ENCODE assay signal across 8 cellular contexts in genomic region chr1:45583666-45584350, GRCh38. TPM values are rescaled to one million over a fixed set of nuclear protein-coding genes. Genes with fewer than 3 reads are reported as not detected.
DNase-seq lines count a peak whose midpoint lies in the region; ATAC-seq and TF ChIP-seq lines count a peak whose summit lies in the region.

NASP (plus strand) TSS chr1:45584041; CDS start chr1:45584147, 106 bp downstream.

- H3K27ac Mint-ChIP-seq in T-cell (peak within 1 kb of the TSS; percentile 98 to 99), type B pancreatic cell (peak within 1 kb of the TSS; percentile 100)

- peak within 1 kb of the TSS; percentile 87 for H3K9ac ChIP-seq in adipocyte (ENCODE audit: low read length)

- H3K27me3 Mint-ChIP-seq in T-cell = no peaks in the 10 kb centered on the region
- no peaks in the 10 kb centered on the region for H3K27me3 Mint-ChIP-seq in type B pancreatic cell

- H3K36me3 Mint-ChIP-seq in T-cell (no peaks in the 10 kb centered on the region), type B pancreatic cell (peaks cover under 1% of the 10 kb centered on the region)

- CTCF ChIA-PET in T-cell (lab: Charles Lee) = interaction anchor here in 1 of 2 donors (0.5 to 2.2 kb wide), 11 partner anchors 11 to 663 kb away, joined by 3 to 12 read pairs (median 4); partner anchors contain the start of genes CCDC163, MMACHC, MUTYH and PRDX1

- peaks cover 16% of the 10 kb centered on the region for H3K4me1 ChIP-seq in adipocyte (ENCODE audit: control insufficient read depth, insufficient read depth, low read length)
- H3K4me1 ChIP-seq in heart left ventricle = peaks cover 0 to 37% (median 18%) of the 10 kb centered on the region in 12 donors

- no peak for TF ChIP-seq CTCF in GM13976 (IDR thresholded peaks at IDR 0.05; ENCODE audit: borderline replicate concordance, control extremely low read depth, extremely low read depth, insufficient read depth, missing control alignments)
- peak in 1 of 12 donors; percentile 15 for TF ChIP-seq CTCF in heart left ventricle (IDR thresholded peaks at IDR 0.05)
- TF ChIP-seq CTCF in type B pancreatic cell (conservative IDR thresholded peaks at IDR 0.05) = no peak

- peak within 1 kb of the TSS; percentile 81 to 96 (median 92) for H3K27ac ChIP-seq in heart left ventricle

- H3K4me3 ChIP-seq in adipocyte (ENCODE audit: low read length) (peak within 1 kb of the TSS; percentile 95), heart left ventricle (peak within 1 kb of the TSS; percentile 78 to 99 (median 93))

- no peaks in the 10 kb centered on the region for H3K9me3 ChIP-seq in adipocyte (ENCODE audit: control insufficient read depth, low read length)
- no peaks in the 10 kb centered on the region for H3K9me3 ChIP-seq in heart left ventricle

- H3K9me3 Mint-ChIP-seq in T-cell (no peaks in the 10 kb centered on the region), type B pancreatic cell (no peaks in the 10 kb centered on the region)

- intact Hi-C loops in heart left ventricle (cut with DNase I) = loop anchor here in 6 of 10 donors (1.0 to 10.0 kb wide), 4 partner anchors 84 to 218 kb away; partner anchors contain the start of genes GPBP1L1 (in 6 of the 6), TMEM69 (in 6 of the 6), CCDC163 (in 1 of the 6) and MAST2 (in 1 of the 6)
- intact Hi-C loops in posterior vena cava (cut with DNase I) = loop anchor here in 1 of 2 donors (1.0 kb wide), 1 partner anchor 12 kb away; no protein-coding TSS in a partner anchor

- peak in 1 of 2 donors; percentile 87 for TF ChIP-seq POLR2A in heart left ventricle (IDR thresholded peaks at IDR 0.05)

- peak; percentile 88 for DNase-seq in GM13976 (ENCODE audit: low spot score)
- peak; percentile 82 for DNase-seq in NCI-H1436 (lab: John Stamatoyannopoulos, UW)
- peak; percentile 80 to 97 (median 89) for DNase-seq in T-cell
- DNase-seq in adipocyte (ENCODE audit: low read depth) = peak; percentile 91
- peak; percentile 89 to 93 (median 90) for DNase-seq in heart left ventricle
- peak; percentile 96 for DNase-seq in posterior vena cava (ENCODE audit: low spot score)
- DNase-seq in type B pancreatic cell (ENCODE audit: extremely low spot score, unreplicated experiment) = peak; percentile 92

- H3K4me1 Mint-ChIP-seq in T-cell (peaks cover 31 to 41% (median 33%) of the 10 kb centered on the region in 3 donors), type B pancreatic cell (ENCODE audit: unreplicated experiment) (peaks cover 7% of the 10 kb centered on the region)

- 0 to 1% (median 0%) methylated on average over 21 to 40 of the region's 41 CpGs for WGBS in heart left ventricle, 4 donors

- ATAC-seq in HG02798 (IDR thresholded peaks at IDR 0.05; ENCODE audit: poor library complexity, unreplicated experiment) (peak; percentile 57), T-cell (replicated peaks in 1 of 4) (peak; percentile 68 to 72 (median 71)), heart left ventricle (peak; percentile 86 to 92 (median 88))

- H3K36me3 ChIP-seq in adipocyte (ENCODE audit: control insufficient read depth, insufficient read depth, low read length, severe bottlenecking) (no peaks in the 10 kb centered on the region), heart left ventricle (no peaks in the 10 kb centered on the region)

- POLR2A ChIA-PET in T-cell (lab: Charles Lee) = interaction anchor here (0.5 to 1.4 kb wide), 7 partner anchors 8 to 955 kb away, joined by 3 to 12 read pairs (median 4); partner anchors contain the start of genes CCDC163 (in 1 of the 2), GPBP1L1 (in 1 of the 2), MMACHC (in 1 of the 2) and MUTYH (in 1 of the 2)

- H3K27me3 ChIP-seq in adipocyte (replicated peaks; ENCODE audit: control insufficient read depth, insufficient read depth, low read length) = no peaks in the 10 kb centered on the region
- H3K27me3 ChIP-seq in heart left ventricle = no peaks in the 10 kb centered on the region

- H3K4me3 Mint-ChIP-seq in T-cell = peak within 1 kb of the TSS; percentile 98 to 100 (median 99)
- peak within 1 kb of the TSS; percentile 98 for H3K4me3 Mint-ChIP-seq in type B pancreatic cell

- in situ Hi-C loops in GM13976 (cut with MboI; ENCODE audit: low sequenced_read_pairs, unreplicated experiment) = loop anchor here (10.0 kb wide), 1 partner anchor 219 kb away; no protein-coding TSS in a partner anchor

RNA-seq across cellular contexts. Expression of gene NASP, which starts in this region (rescaled TPM):
- total RNA-seq in T-cell (100 to 1,000 TPM in 2 of 5 donors, 10 to 100 TPM in 3; 64.6 to 145 (median 74.7) TPM), heart left ventricle (10 to 100 TPM; 24.5 to 53.4 (median 31.4) TPM), posterior vena cava (10 to 100 TPM; 36.7 to 45.5 TPM), type B pancreatic cell (ENCODE audit: low replicate concordance) (104 and 269 TPM in 2 replicates)
- 10 to 100 TPM; 70.6 to 86.6 TPM for polyA plus RNA-seq in heart left ventricle

Comparison
In these comparisons a context has a peak if more than half of its experiments do, and no peak if none do; other contexts are left out.
1. Peak in every context shown above with its lines: DNase-seq, ATAC-seq, H3K4me3 ChIP-seq and H3K27ac ChIP-seq.